Comparison of ENCODE assay signal across 10 cellular contexts in the genomic region with DNA sequence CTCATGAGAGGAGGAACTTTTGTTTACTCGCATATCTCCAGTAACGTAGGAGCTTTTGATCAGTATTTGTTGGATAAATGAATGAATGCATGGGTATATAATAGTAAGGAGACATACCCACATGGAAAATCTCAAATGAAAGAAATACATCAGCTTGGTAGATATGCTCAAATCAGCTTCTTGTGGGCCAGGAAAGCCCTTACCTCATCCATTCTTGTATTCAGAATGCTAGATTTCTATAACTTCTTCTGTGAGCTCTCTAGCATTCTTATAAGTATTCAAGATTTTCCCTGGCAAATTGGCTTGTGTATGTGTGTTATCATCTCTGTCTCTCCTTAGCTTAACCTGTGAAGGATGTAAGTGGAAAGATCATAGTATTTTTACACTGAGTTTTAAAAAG.
DNase-seq lines count a peak whose midpoint lies in the region; ATAC-seq and TF ChIP-seq lines count a peak whose summit lies in the region.
"Had no signal": no experiment of that assay in that cellular context is flagged by ENCODE, and none has a peak within 500 bp of the region (broad histone marks: within the 10 kb centered on the region; RNA-seq: fewer than 3 reads in every experiment).

No MANE protein-coding gene starts in this region.

- H2AFZ ChIP-seq in parathyroid adenoma = peak overlapping the region; percentile 84

- H3K4me2 ChIP-seq in parathyroid adenoma (ENCODE audit: low read length) = no peak overlapping the region

- H3K27ac ChIP-seq in ectodermal cell (ENCODE audit: insufficient read depth, low read depth, low read length, poor library complexity, severe bottlenecking) = no peak overlapping the region
- peak overlapping the region; percentile 92 for H3K27ac ChIP-seq in parathyroid adenoma
- H3K27ac ChIP-seq in effector memory CD4-positive, alpha-beta T cell (ENCODE audit: insufficient read depth, low read length, poor library complexity, severe bottlenecking) = no peak overlapping the region
- H3K27ac ChIP-seq: gastrocnemius medialis had no signal

- DNase-seq in HAP-1 (ENCODE audit: low spot score in 2 of 2) (no peak), OCI-M1 (lab: John Stamatoyannopoulos, UW) (peak; percentile 76), NK-92 (lab: John Stamatoyannopoulos, UW; ENCODE audit: unreplicated experiment) (no peak)
- no peak for DNase-seq in effector memory CD4-positive, alpha-beta T cell
- DNase-seq: gastrocnemius medialis; stimulated activated CD4-positive, alpha-beta T cell treated with anti-CD3 and anti-CD28 coated beads, Interleukin-4, amount 100 ng/mL, for 24 hours had no signal

- H3K9me3 ChIP-seq in HAP-1 = no peaks in the 10 kb centered on the region
- no peaks in the 10 kb centered on the region for H3K9me3 ChIP-seq in ectodermal cell (ENCODE audit: control insufficient read depth, low read length)
- H3K9me3 ChIP-seq in parathyroid adenoma (ENCODE audit: control insufficient read depth, low read length) = no peaks in the 10 kb centered on the region
- no peaks in the 10 kb centered on the region for H3K9me3 ChIP-seq in effector memory CD4-positive, alpha-beta T cell (ENCODE audit: control insufficient read depth, low read length)
- H3K9me3 ChIP-seq: gastrocnemius medialis had no signal

- no peaks in the 10 kb centered on the region for H3K36me3 ChIP-seq in HAP-1 (replicated peaks)
- H3K36me3 ChIP-seq in ectodermal cell (ENCODE audit: control insufficient read depth, insufficient read depth, low read length) = no peaks in the 10 kb centered on the region
- no peaks in the 10 kb centered on the region for H3K36me3 ChIP-seq in parathyroid adenoma (ENCODE audit: control insufficient read depth, insufficient read depth, low read length)
- no peaks in the 10 kb centered on the region for H3K36me3 ChIP-seq in effector memory CD4-positive, alpha-beta T cell (ENCODE audit: control insufficient read depth, insufficient read depth, low read length)
- H3K36me3 ChIP-seq: gastrocnemius medialis had no signal

- in situ Hi-C loops in HAP-1 (cut with MboI; ENCODE audit: low sequenced_read_pairs) = no loop called here

- 32 to 33% methylated on average over 2 of the region's 2 CpGs for WGBS in ectodermal cell, 2 experiments

- H3K79me2 ChIP-seq in parathyroid adenoma = no peaks in the 10 kb centered on the region

- H3K27me3 ChIP-seq in HAP-1 (ENCODE audit: low read depth) (no peaks in the 10 kb centered on the region), ectodermal cell (ENCODE audit: control insufficient read depth, insufficient read depth, low read length, poor library complexity, severe bottlenecking) (no peaks in the 10 kb centered on the region), parathyroid adenoma (ENCODE audit: control insufficient read depth, insufficient read depth, low read length) (no peaks in the 10 kb centered on the region)
- H3K27me3 ChIP-seq in effector memory CD4-positive, alpha-beta T cell (replicated peaks; ENCODE audit: control insufficient read depth, insufficient read depth, low read length, poor library complexity, severe bottlenecking) = no peaks in the 10 kb centered on the region

- H3K9ac ChIP-seq in parathyroid adenoma = no peak overlapping the region

- TF ChIP-seq CTCF in parathyroid adenoma (IDR thresholded peaks at IDR 0.05) = no peak

- H3K4me3 ChIP-seq in HAP-1 (peak overlapping the region; percentile 54), ectodermal cell (ENCODE audit: insufficient read depth, low read depth, low read length) (peak overlapping the region; percentile 95), parathyroid adenoma (ENCODE audit: low read depth, low read length) (no peak overlapping the region)
- no peak overlapping the region for H3K4me3 ChIP-seq in effector memory CD4-positive, alpha-beta T cell (ENCODE audit: insufficient read depth, low read depth, low read length, poor library complexity, severe bottlenecking)

- ATAC-seq in HG03135 (IDR thresholded peaks at IDR 0.05; ENCODE audit: unreplicated experiment) = no peak
- ATAC-seq in HG03378 (IDR thresholded peaks at IDR 0.05; ENCODE audit: unreplicated experiment) = no peak
- ATAC-seq: gastrocnemius medialis had no signal

- H3K4me1 ChIP-seq in HAP-1 = peaks cover 11% of the 10 kb centered on the region
- H3K4me1 ChIP-seq in ectodermal cell (ENCODE audit: control insufficient read depth, insufficient read depth, low read length) = peaks cover 8% of the 10 kb centered on the region
- peaks cover 4% of the 10 kb centered on the region for H3K4me1 ChIP-seq in parathyroid adenoma
- H3K4me1 ChIP-seq in effector memory CD4-positive, alpha-beta T cell (ENCODE audit: control insufficient read depth, insufficient read depth, low read length, poor library complexity, severe bottlenecking) = peaks cover 21% of the 10 kb centered on the region

Comparison
In these comparisons a context has a peak if more than half of its experiments do, and no peak if none do; other contexts are left out.
1. H3K4me3 ChIP-seq: peak in HAP-1 (single experiment) and ectodermal cell (single experiment); none in parathyroid adenoma (single experiment) and effector memory CD4-positive, alpha-beta T cell (single experiment).